3 cellular contexts compared by ENCODE assay signal in the genomic region with DNA sequence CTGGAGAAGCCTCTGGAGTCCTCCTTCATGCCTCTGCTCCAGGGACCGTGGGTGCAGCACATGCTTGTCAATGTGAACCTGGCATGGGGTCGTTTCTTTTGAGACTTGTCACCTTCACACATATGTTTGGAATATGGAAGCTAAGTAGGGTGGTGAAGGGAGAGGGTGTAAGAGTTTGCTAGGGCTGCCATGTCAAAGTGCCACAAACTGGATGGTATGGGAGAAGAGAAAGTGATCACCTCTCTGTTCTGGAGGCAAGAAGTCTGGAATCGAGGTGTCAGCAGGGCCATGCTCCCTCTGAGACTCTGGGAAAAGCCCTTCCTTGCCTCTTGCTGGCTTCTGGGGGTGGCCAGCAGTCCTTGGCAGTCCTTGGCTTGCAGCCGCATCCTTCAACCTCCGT.
TF ChIP-seq lines count a peak whose summit lies in the region.

No MANE protein-coding gene starts in this region.

TF ChIP-seq in HEK293, 187 proteins besides CTCF, POLR2A, EP300 and RAD21:
- peak; percentile 94 for TF ChIP-seq ZNF157 (tag by site-specific recombination; IDR thresholded peaks at IDR 0.05)
- no peak for TF ChIP-seq ZNF621 (tag by site-specific recombination; IDR thresholded peaks at IDR 0.05)
TF ChIP-seq in HEK293: peak in this region for 1.

TF ChIP-seq in IMR-90, 13 proteins besides CTCF, POLR2A, EP300 and RAD21:
- no peak for TF ChIP-seq USF2 (IDR thresholded peaks at IDR 0.05; ENCODE audit: low read depth, low read length)
- TF ChIP-seq CHD1 (IDR thresholded peaks at IDR 0.05; ENCODE audit: low read depth, low read length) = no peak
- TF ChIP-seq ELK1 (IDR thresholded peaks at IDR 0.05; ENCODE audit: borderline replicate concordance, low read depth, low read length) = no peak
- no peak for TF ChIP-seq FOS (IDR thresholded peaks at IDR 0.05; ENCODE audit: low read depth, low read length)
- no peak for TF ChIP-seq MAZ (IDR thresholded peaks at IDR 0.05; ENCODE audit: borderline replicate concordance, low read depth, low read length)
- TF ChIP-seq CEBPB (IDR thresholded peaks at IDR 0.05; ENCODE audit: low read depth, low read length) = no peak
- TF ChIP-seq MXI1 (IDR thresholded peaks at IDR 0.05; ENCODE audit: borderline replicate concordance, low read depth, low read length) = no peak
- TF ChIP-seq RCOR1 (IDR thresholded peaks at IDR 0.05; ENCODE audit: insufficient replicate concordance, low read length) = no peak
- TF ChIP-seq SMC3 (IDR thresholded peaks at IDR 0.05; ENCODE audit: low read depth, low read length) = no peak
- no peak for TF ChIP-seq MAFK (IDR thresholded peaks at IDR 0.05; ENCODE audit: low read depth, low read length)
- no peak for TF ChIP-seq NFE2L2 (IDR thresholded peaks at IDR 0.05; ENCODE audit: low read depth, low read length)
- no peak for TF ChIP-seq BHLHE40 (IDR thresholded peaks at IDR 0.05; ENCODE audit: low read depth, low read length)
- TF ChIP-seq RFX5 (IDR thresholded peaks at IDR 0.05; ENCODE audit: low read depth, low read length) = no peak

TF ChIP-seq in H1, 55 proteins besides CTCF, POLR2A, EP300 and RAD21:
- TF ChIP-seq HDAC2 (IDR thresholded peaks at IDR 0.05; ENCODE audit: borderline replicate concordance in 1 of 2, low read depth in 2 of 2, low read length in 2 of 2) = no peak
- TF ChIP-seq, protein P1, sequence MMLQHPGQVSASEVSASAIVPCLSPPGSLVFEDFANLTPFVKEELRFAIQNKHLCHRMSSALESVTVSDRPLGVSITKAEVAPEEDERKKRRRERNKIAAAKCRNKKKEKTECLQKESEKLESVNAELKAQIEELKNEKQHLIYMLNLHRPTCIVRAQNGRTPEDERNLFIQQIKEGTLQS (IDR thresholded peaks at IDR 0.05; ENCODE audit: insufficient read depth, low read depth, low read length) = no peak
- no peak for TF ChIP-seq EGR1 (IDR thresholded peaks at IDR 0.05; ENCODE audit: borderline replicate concordance, low read depth, low read length)
- TF ChIP-seq KDM5A (IDR thresholded peaks at IDR 0.05; ENCODE audit: low read length) = no peak
- no peak for TF ChIP-seq SIRT6 (IDR thresholded peaks at IDR 0.05; ENCODE audit: low read length)
- no peak for TF ChIP-seq BRCA1 (IDR thresholded peaks at IDR 0.05; ENCODE audit: low read depth, low read length)
- TF ChIP-seq GTF2F1 (IDR thresholded peaks at IDR 0.05; ENCODE audit: borderline replicate concordance, low read depth, low read length) = no peak
- no peak for TF ChIP-seq NANOG (IDR thresholded peaks at IDR 0.05; ENCODE audit: insufficient read depth, low read depth, low read length, poor library complexity, severe bottlenecking)
- no peak for TF ChIP-seq POLR2AphosphoS5 (IDR thresholded peaks at IDR 0.05; ENCODE audit: low read depth, low read length)
- TF ChIP-seq, protein P2, sequence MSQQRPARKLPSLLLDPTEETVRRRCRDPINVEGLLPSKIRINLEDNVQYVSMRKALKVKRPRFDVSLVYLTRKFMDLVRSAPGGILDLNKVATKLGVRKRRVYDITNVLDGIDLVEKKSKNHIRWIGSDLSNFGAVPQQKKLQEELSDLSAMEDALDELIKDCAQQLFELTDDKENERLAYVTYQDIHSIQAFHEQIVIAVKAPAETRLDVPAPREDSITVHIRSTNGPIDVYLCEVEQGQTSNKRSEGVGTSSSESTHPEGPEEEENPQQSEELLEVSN (IDR thresholded peaks at IDR 0.05) = no peak
- no peak for TF ChIP-seq KDM4A (IDR thresholded peaks at IDR 0.05; ENCODE audit: low read depth, low read length, severe bottlenecking)
- no peak for TF ChIP-seq EZH2 (IDR thresholded peaks at IDR 0.05; ENCODE audit: low read depth, low read length, severe bottlenecking)
- no peak for TF ChIP-seq MAX (IDR thresholded peaks at IDR 0.05)
- TF ChIP-seq TEAD4 (IDR thresholded peaks at IDR 0.05; ENCODE audit: low read depth, low read length) = no peak
- no peak for TF ChIP-seq JUN (IDR thresholded peaks at IDR 0.05; ENCODE audit: low read depth, low read length)
- no peak for TF ChIP-seq SUZ12 (IDR thresholded peaks at IDR 0.05; ENCODE audit: low read length)
- TF ChIP-seq POU5F1 (IDR thresholded peaks at IDR 0.05; ENCODE audit: low read depth, low read length) = no peak
- TF ChIP-seq ASH2L (IDR thresholded peaks at IDR 0.05; ENCODE audit: low read length) = no peak
TF ChIP-seq in H1: peak in this region for 0.
